2 cellular contexts compared by ENCODE assay signal in genomic region chrX:111568356-111568755, GRCh38.
TF ChIP-seq lines count a peak whose summit lies in the region.

No MANE protein-coding gene starts in this region.

TF ChIP-seq in IMR-90, 13 proteins besides CTCF, POLR2A, EP300 and RAD21:
- no peak for TF ChIP-seq USF2 (IDR thresholded peaks at IDR 0.05; ENCODE audit: low read depth, low read length)
- no peak for TF ChIP-seq MAZ (IDR thresholded peaks at IDR 0.05; ENCODE audit: borderline replicate concordance, low read depth, low read length)
- TF ChIP-seq RFX5 (IDR thresholded peaks at IDR 0.05; ENCODE audit: low read depth, low read length) = no peak
- no peak for TF ChIP-seq MXI1 (IDR thresholded peaks at IDR 0.05; ENCODE audit: borderline replicate concordance, low read depth, low read length)
- no peak for TF ChIP-seq MAFK (IDR thresholded peaks at IDR 0.05; ENCODE audit: low read depth, low read length)
- TF ChIP-seq CHD1 (IDR thresholded peaks at IDR 0.05; ENCODE audit: low read depth, low read length) = no peak
- no peak for TF ChIP-seq BHLHE40 (IDR thresholded peaks at IDR 0.05; ENCODE audit: low read depth, low read length)
- TF ChIP-seq FOS (IDR thresholded peaks at IDR 0.05; ENCODE audit: low read depth, low read length) = no peak
- TF ChIP-seq SMC3 (IDR thresholded peaks at IDR 0.05; ENCODE audit: low read depth, low read length) = no peak
- TF ChIP-seq ELK1 (IDR thresholded peaks at IDR 0.05; ENCODE audit: borderline replicate concordance, low read depth, low read length) = no peak
- no peak for TF ChIP-seq CEBPB (IDR thresholded peaks at IDR 0.05; ENCODE audit: low read depth, low read length)
- TF ChIP-seq NFE2L2 (IDR thresholded peaks at IDR 0.05; ENCODE audit: low read depth, low read length) = no peak
- no peak for TF ChIP-seq RCOR1 (IDR thresholded peaks at IDR 0.05; ENCODE audit: insufficient replicate concordance, low read length)

TF ChIP-seq in liver, 16 proteins besides CTCF, POLR2A, EP300 and RAD21:
- no peak for TF ChIP-seq GABPA (IDR thresholded peaks at IDR 0.05 in 1 of 2, conservative IDR thresholded peaks at IDR 0.05 in 1 of 2)
- TF ChIP-seq HNF4G (IDR thresholded peaks at IDR 0.05) = no peak
- no peak for TF ChIP-seq JUND (IDR thresholded peaks at IDR 0.05)
- TF ChIP-seq SP1 (IDR thresholded peaks at IDR 0.05) = no peak
- no peak for TF ChIP-seq EGR1 (IDR thresholded peaks at IDR 0.05; ENCODE audit: low read depth in 2 of 2)
- no peak for TF ChIP-seq REST (IDR thresholded peaks at IDR 0.05)
- no peak for TF ChIP-seq ATF3 (IDR thresholded peaks at IDR 0.05)
- no peak for TF ChIP-seq HNF4A (conservative IDR thresholded peaks at IDR 0.05)
- no peak for TF ChIP-seq FOXA1 (IDR thresholded peaks at IDR 0.05)
